ENCODE assay signal across 11 cellular contexts in the genomic region with DNA sequence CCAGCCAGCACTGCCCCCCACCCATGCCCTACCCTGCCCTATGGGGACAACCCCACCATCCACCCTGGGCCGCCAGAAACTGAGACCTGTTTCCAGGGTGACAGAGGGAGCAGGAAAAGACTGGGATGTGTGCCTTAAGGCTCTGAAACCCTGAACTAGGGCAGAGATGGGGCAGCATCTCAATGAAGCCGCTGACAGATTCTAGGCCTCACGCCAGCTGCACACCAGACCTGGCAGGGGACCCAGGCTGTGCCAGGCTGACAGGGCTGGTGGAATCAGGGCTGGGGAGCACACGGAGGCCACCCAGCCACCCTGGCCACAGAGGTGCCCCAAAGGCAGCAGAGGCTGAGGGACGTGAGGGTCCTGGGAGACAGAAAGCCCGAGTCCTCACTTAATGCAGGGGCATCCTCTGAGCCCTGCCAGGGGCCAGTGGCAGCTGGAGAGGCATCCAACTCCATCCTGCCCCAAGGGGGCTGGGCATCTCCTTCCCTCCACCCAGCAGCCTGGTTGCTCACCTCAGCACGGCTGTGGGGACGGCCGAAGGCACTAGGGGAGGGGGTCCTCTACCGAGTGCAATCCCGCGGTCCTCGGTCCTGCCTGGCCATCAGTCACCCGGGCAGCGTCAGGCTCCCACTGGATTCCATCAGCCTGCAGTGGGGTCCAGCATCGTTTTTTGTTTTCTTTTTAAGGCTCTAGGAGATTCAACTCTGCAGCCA.
DNase-seq lines count a peak whose midpoint lies in the region; ATAC-seq and TF ChIP-seq lines count a peak whose summit lies in the region.
"Had no signal": no experiment of that assay in that cellular context is flagged by ENCODE, and none has a peak within 500 bp of the region (broad histone marks: within the 10 kb centered on the region; RNA-seq: fewer than 3 reads in every experiment).

No MANE protein-coding gene starts in this region.

- no peaks in the 10 kb centered on the region for H3K27me3 ChIP-seq in tibial nerve

- H3K27me3 Mint-ChIP-seq in T-helper 2 cell treated with Interferon-gamma antibody and Interleukin-4, amounts not matched to agents 5 μg/mL and 100 μg/mL, for 36 hours (ENCODE audit: low read depth) = peaks cover 8% of the 10 kb centered on the region

- no peak overlapping the region for H3K4me3 Mint-ChIP-seq in T-helper 2 cell treated with Interferon-gamma antibody and Interleukin-4, amounts not matched to agents 5 μg/mL and 100 μg/mL, for 36 hours

- peaks cover 23% of the 10 kb centered on the region for H3K4me1 Mint-ChIP-seq in T-helper 2 cell treated with Interferon-gamma antibody and Interleukin-4, amounts not matched to agents 5 μg/mL and 100 μg/mL, for 36 hours (ENCODE audit: low read depth)

- H3K36me3 Mint-ChIP-seq in T-helper 2 cell treated with Interferon-gamma antibody and Interleukin-4, amounts not matched to agents 5 μg/mL and 100 μg/mL, for 36 hours (ENCODE audit: low read depth) = peaks cover 5% of the 10 kb centered on the region

- H3K4me3 ChIP-seq in tibial nerve = no peak overlapping the region
- H3K4me3 ChIP-seq: lower lobe of right lung had no signal

- TF ChIP-seq CTCF in tibial nerve (IDR thresholded peaks at IDR 0.05) = no peak

- peaks cover 0 to 7% (median 0%) of the 10 kb centered on the region in 4 donors for H3K9me3 ChIP-seq in tibial nerve
- H3K9me3 ChIP-seq: lower lobe of right lung had no signal

- TF ChIP-seq EP300 in Ishikawa (IDR thresholded peaks at IDR 0.05; ENCODE audit: borderline replicate concordance) (no peak), tibial nerve (IDR thresholded peaks at IDR 0.05) (no peak)

- H3K9me3 Mint-ChIP-seq in T-helper 2 cell treated with Interferon-gamma antibody and Interleukin-4, amounts not matched to agents 5 μg/mL and 100 μg/mL, for 36 hours = peaks cover 4% of the 10 kb centered on the region

- no peak for TF ChIP-seq POLR2A in tibial nerve (IDR thresholded peaks at IDR 0.05)

- no peak for TF ChIP-seq RAD21 in Ishikawa (IDR thresholded peaks at IDR 0.05; ENCODE audit: low read depth)

- intact Hi-C loops in left ventricle myocardium superior (cut with micrococcal nuclease) = no loop called here

- no peak overlapping the region for H3K27ac Mint-ChIP-seq in T-helper 2 cell treated with Interferon-gamma antibody and Interleukin-4, amounts not matched to agents 5 μg/mL and 100 μg/mL, for 36 hours

- peaks cover 0 to 35% (median 2%) of the 10 kb centered on the region in 4 donors for H3K4me1 ChIP-seq in tibial nerve

- H3K27ac ChIP-seq in tibial nerve = no peak overlapping the region
- H3K27ac ChIP-seq: lower lobe of right lung had no signal

- peak; percentile 85 for DNase-seq in RPMI8226
- peak; percentile 78 for DNase-seq in left ventricle myocardium superior
- peak; percentile 92 for DNase-seq in putamen (ENCODE audit: low spot score)
- DNase-seq in tibial nerve (ENCODE audit: low spot score in 2 of 2) = no peak
- no peak for DNase-seq in T-helper 2 cell treated with Interferon-gamma antibody and Interleukin-4, amounts not matched to agents 5 μg/mL and 100 μg/mL, for 36 hours (ENCODE audit: low spot score)
- DNase-seq in GM03348 (ENCODE audit: low spot score) = no peak
- DNase-seq: KG1, lower lobe of right lung, NCI-H774 had no signal

- no peaks in the 10 kb centered on the region for H3K36me3 ChIP-seq in tibial nerve
- H3K36me3 ChIP-seq: lower lobe of right lung had no signal

- ATAC-seq in left ventricle myocardium superior (peak; percentile 74), GM21390 (IDR thresholded peaks at IDR 0.05; ENCODE audit: unreplicated experiment) (no peak)
- ATAC-seq: lower lobe of right lung had no signal

- WGBS in tibial nerve, 2 donors = 66 to 71% methylated on average over 13 to 16 of the region's 16 CpGs

TF ChIP-seq in Ishikawa, 13 proteins besides CTCF, POLR2A, EP300 and RAD21:
- TF ChIP-seq NFIC (IDR thresholded peaks at IDR 0.05) = peak; percentile 90
- TF ChIP-seq CEBPB (IDR thresholded peaks at IDR 0.05) = no peak

Comparison
In these comparisons a context has a peak if more than half of its experiments do, and no peak if none do; other contexts are left out.
1. DNase-seq: peak in RPMI8226 (single experiment), left ventricle myocardium superior (single experiment) and putamen (single experiment); none in tibial nerve (0 of 2), T-helper 2 cell treated with Interferon-gamma antibody and Interleukin-4, amounts not matched to agents 5 μg/mL and 100 μg/mL, for 36 hours (single experiment) and GM03348 (single experiment).